21 cellular contexts compared by ENCODE assay signal in the genomic region with DNA sequence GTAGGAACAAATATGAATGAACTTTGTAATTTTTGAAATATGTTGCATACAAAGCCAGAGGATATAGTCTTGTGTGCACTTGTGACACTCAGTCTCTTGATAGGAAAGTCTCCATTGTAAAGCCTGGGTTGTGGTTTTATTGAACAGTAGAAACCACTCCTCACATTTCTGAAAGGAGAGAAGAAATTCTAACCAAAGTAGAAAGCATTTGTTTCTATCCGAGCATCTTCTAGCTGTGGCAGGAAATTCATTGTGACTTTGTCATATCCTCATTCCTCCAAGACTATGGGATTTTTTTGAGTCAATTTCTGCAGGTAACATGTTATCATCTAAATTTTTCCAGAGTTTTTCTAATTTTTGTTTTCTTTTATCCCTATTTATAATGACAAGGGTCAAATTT. TPM values are rescaled to one million over a fixed set of nuclear protein-coding genes. Genes with fewer than 3 reads are reported as not detected.
DNase-seq lines count a peak whose midpoint lies in the region; ATAC-seq and TF ChIP-seq lines count a peak whose summit lies in the region.
"Had no signal": no experiment of that assay in that cellular context is flagged by ENCODE, and none has a peak within 500 bp of the region (broad histone marks: within the 10 kb centered on the region; RNA-seq: fewer than 3 reads in every experiment).

No MANE protein-coding gene starts in this region.

- ATAC-seq in SK-N-SH treated with all-trans-retinoic acid at 6 μM for 48 hours (peak; percentile 52; the same call in 2 of the 3 replicates), Right ventricle myocardium superior (ENCODE audit: poor library complexity) (no peak)
- ATAC-seq: gastrocnemius medialis; HepG2; natural killer cell treated with Interleukin-12 subunit alpha and Interleukin-12 subunit beta and Interleukin-15 and Interleukin-18, amount 100 ng/mL, for 72 hours; sciatic nerve; stimulated activated effector memory CD8-positive, alpha-beta T cell treated with anti-CD3 and anti-CD28 coated beads, Interleukin-12 subunit alpha, Interleukin-12 subunit beta, amount 100 ng/mL, for 72 hours had no signal

- H3K4me3 ChIP-seq in ACC112 (ENCODE audit: low read depth, low read length), result no peak overlapping the region
- H3K4me3 ChIP-seq: gastrocnemius medialis, HAP-1 had no signal

- peaks cover 45% of the 10 kb centered on the region for H3K36me3 ChIP-seq in ACC112 (ENCODE audit: insufficient read depth, low read length)

- no peaks in the 10 kb centered on the region for H3K27me3 ChIP-seq in ACC112 (ENCODE audit: insufficient read depth, low read length)
- H3K27me3 ChIP-seq: gastrocnemius medialis had no signal

- intact Hi-C loops in Right ventricle myocardium superior (cut with DNase I), result no loop called here

- H3K4me1 ChIP-seq in ACC112 (ENCODE audit: control insufficient read depth, insufficient read depth, low read length, unreplicated experiment), result peaks cover 14% of the 10 kb centered on the region
- H3K4me1 ChIP-seq: gastrocnemius medialis had no signal

- peak overlapping the region; percentile 6; the same call in 1 of the 2 replicates for H3K27ac ChIP-seq in ACC112 (ENCODE audit: low read depth, low read length)
- H3K27ac ChIP-seq: gastrocnemius medialis had no signal

- no peak overlapping the region for H2AFZ ChIP-seq in ACC112 (ENCODE audit: low read length, unreplicated experiment)

- DNase-seq in ELR (ENCODE audit: low read depth), result peak; percentile 74
- DNase-seq in iris pigment epithelial cell (ENCODE audit: low read depth), result peak; percentile 14
- no peak for DNase-seq in COR-L47 (lab: John Stamatoyannopoulos, UW)
- DNase-seq in KBM-7, result no peak
- DNase-seq in Right ventricle myocardium superior, result no peak
- DNase-seq: activated CD4-positive, alpha-beta T cell treated with anti-CD3 and anti-CD28 coated beads for 4 hours; central memory CD4-positive, alpha-beta T cell; gastrocnemius medialis; kidney; NCI-H1417 treated with DMSO at 0.1 percent for 48 hours; NCI-H2171 treated with DMSO at 0.1 percent for 48 hours; posterior cingulate gyrus had no signal

- H3K79me2 ChIP-seq in ACC112 (ENCODE audit: control insufficient read depth, insufficient read depth, low read length, unreplicated experiment), result no peaks in the 10 kb centered on the region

- in situ Hi-C loops in KBM-7 (cut with MboI; ENCODE audit: low pct_unique_long_range_greater_than_20kb, low sequenced_read_pairs), result no loop called here

TF ChIP-seq in SK-N-SH treated with all-trans-retinoic acid at 6 μM for 48 hours, 23 proteins besides CTCF, POLR2A, EP300 and RAD21:
- no peak for TF ChIP-seq TOX (CRISPR knock-in tag; IDR thresholded peaks at IDR 0.05; ENCODE audit: borderline replicate concordance)

RNA-seq across cellular contexts. Expression of gene NCF1, which starts 55.5 kb away (rescaled TPM):
- 6.0 TPM for total RNA-seq in Right ventricle myocardium superior
- total RNA-seq: Daoy, HepG2, MCF 10A had no signal

Comparison
In these comparisons a context has a peak if more than half of its experiments do, and no peak if none do; other contexts are left out.
1. DNase-seq: peak in ELR (single experiment) and iris pigment epithelial cell (single experiment); none in COR-L47 (single experiment), KBM-7 (single experiment) and Right ventricle myocardium superior (single experiment).